ENCODE assay signal across 29 cellular contexts in the genomic region with DNA sequence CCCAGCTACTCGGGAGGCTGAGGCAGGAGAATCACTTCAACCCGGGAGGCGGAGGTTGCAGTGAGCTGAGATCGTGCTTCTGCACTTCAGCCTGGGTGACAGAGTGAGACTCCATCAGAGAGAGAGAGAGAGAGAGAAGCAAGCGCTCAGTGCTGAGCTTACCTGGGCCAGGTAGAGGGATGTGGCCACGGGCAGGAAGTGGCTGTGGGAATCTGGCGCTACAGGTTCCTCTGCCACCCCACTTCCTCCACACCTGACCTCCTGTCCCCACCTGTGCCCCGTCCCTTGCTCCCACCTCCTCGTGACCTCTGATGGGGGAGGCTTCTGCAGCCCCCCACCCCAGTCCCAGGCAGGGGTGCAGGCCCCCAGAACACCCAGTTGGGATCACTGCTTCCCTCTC. TPM values are rescaled to one million over a fixed set of nuclear protein-coding genes. Genes with fewer than 3 reads are reported as not detected.
DNase-seq lines count a peak whose midpoint lies in the region; ATAC-seq, FAIRE-seq and TF ChIP-seq lines count a peak whose summit lies in the region.
"Had no signal": no experiment of that assay in that cellular context is flagged by ENCODE, and none has a peak within 500 bp of the region (broad histone marks: within the 10 kb centered on the region; RNA-seq: fewer than 3 reads in every experiment).

No MANE protein-coding gene starts in this region.

- no peak for TF ChIP-seq CTCF in Panc1 (IDR thresholded peaks at IDR 0.05)
- no peak for TF ChIP-seq CTCF in left ventricle myocardium inferior (IDR thresholded peaks at IDR 0.05; ENCODE audit: borderline replicate concordance)

- intact Hi-C loops in Panc1 (cut with micrococcal nuclease; ENCODE audit: unreplicated experiment) (no loop called here), left ventricle myocardium inferior (cut with micrococcal nuclease) (no loop called here)

- POLR2A ChIA-PET in Panc1 (lab: Charles Lee), result interaction anchor here (0.5 kb wide), 3 partner anchors 11 to 599 kb away, joined by 3 to 8 read pairs (median 3); no protein-coding TSS in a partner anchor

- H3K4me3 ChIP-seq in Panc1 (ENCODE audit: low read depth in 2 of 2, low read length in 2 of 2) (no peak overlapping the region), small intestine (ENCODE audit: low read depth in 1 of 2, low read length in 2 of 2) (no peak overlapping the region), left ventricle myocardium inferior (no peak overlapping the region)
- H3K4me3 ChIP-seq: sigmoid colon had no signal

- in situ Hi-C loops in Panc1 (cut with HindIII; ENCODE audit: low pct_unique_long_range_greater_than_20kb, low sequenced_read_pairs), result no loop called here

- FAIRE-seq in small intestine (lab: Jason Lieb, UNC), result no peak
- FAIRE-seq: GM12891, kidney had no signal

- no TSS peak for BruUV-seq in Panc1 (replicated peaks; lab: Mats Ljungman, UMichigan)

- H3K9me3 ChIP-seq in Panc1 (ENCODE audit: control insufficient read depth, insufficient read depth, low read depth, low read length), result no peaks in the 10 kb centered on the region
- no peaks in the 10 kb centered on the region for H3K9me3 ChIP-seq in small intestine (ENCODE audit: control insufficient read depth, low read depth)
- H3K9me3 ChIP-seq in left ventricle myocardium inferior (replicated peaks), result no peaks in the 10 kb centered on the region
- H3K9me3 ChIP-seq: BE2C, sigmoid colon had no signal

- H3K4me1 ChIP-seq in Panc1 (ENCODE audit: control insufficient read depth, insufficient read depth, low read length) (peaks cover 12% of the 10 kb centered on the region), small intestine (ENCODE audit: control insufficient read depth in 2 of 2, insufficient read depth in 1 of 2, low read depth in 1 of 2, low read length in 1 of 2) (no peaks in the 10 kb centered on the region), left ventricle myocardium inferior (peaks cover 5% of the 10 kb centered on the region)

- DNase-seq in NCI-H1417 (lab: John Stamatoyannopoulos, UW) (peak in 2 of 3 experiments; percentile 9 to 34), NCI-H1417 treated with DMSO at 0.1 percent for 48 hours (lab: John Stamatoyannopoulos, UW) (no peak), Panc1 (ENCODE audit: low read depth, low spot score) (no peak), small intestine (peak; percentile 57), left ventricle myocardium inferior (no peak), putamen (ENCODE audit: low spot score) (no peak)
- DNase-seq: activated CD8-positive, alpha-beta memory T cell treated with anti-CD3 and anti-CD28 coated beads, Interleukin-2, amount 10 ng/mL, durations not matched to agents 7 days and 5 days; activated effector memory CD4-positive, alpha-beta T cell treated with Interleukin-2 at 50 U/mL for 16 hours; amygdala; BE2C; DMS 273 treated with DMSO at 0.1 percent for 48 hours; HFFc6; hippocampal formation; kidney; NCI-H1048; NCI-H2081 treated with DMSO at 0.1 percent for 48 hours; NCI-H774; sigmoid colon had no signal

- peak; percentile 4; the same call in 1 of the 2 replicates for ATAC-seq in Panc1
- ATAC-seq in esophagus mucosa, result peak; percentile 63
- no peak for ATAC-seq in HG03432 (IDR thresholded peaks at IDR 0.05; ENCODE audit: unreplicated experiment)
- ATAC-seq: activated CD8-positive, alpha-beta memory T cell treated with anti-CD3 and anti-CD28 coated beads, Interleukin-2, amount 10 ng/mL, durations not matched to agents 7 days and 5 days had no signal

- no peaks in the 10 kb centered on the region for H3K27me3 ChIP-seq in Panc1 (ENCODE audit: control insufficient read depth, insufficient read depth, low read length)
- peaks cover 0 to 27% of the 10 kb centered on the region in 2 donors for H3K27me3 ChIP-seq in small intestine (ENCODE audit: control insufficient read depth in 2 of 2, insufficient read depth in 2 of 2, low read length in 2 of 2)
- H3K27me3 ChIP-seq in left ventricle myocardium inferior (ENCODE audit: low read depth), result peaks cover 97% of the 10 kb centered on the region

- WGBS in small intestine, 3 donors, result 10 to 30% (median 11%) methylated on average over 9 of the region's 9 CpGs

- H3K36me3 ChIP-seq in Panc1 (ENCODE audit: control insufficient read depth, insufficient read depth, low read length), result no peaks in the 10 kb centered on the region
- no peaks in the 10 kb centered on the region for H3K36me3 ChIP-seq in small intestine (ENCODE audit: control insufficient read depth in 2 of 2, insufficient read depth in 2 of 2, low read length in 2 of 2)
- no peaks in the 10 kb centered on the region for H3K36me3 ChIP-seq in left ventricle myocardium inferior
- H3K36me3 ChIP-seq: BE2C, sigmoid colon had no signal

- H3K27ac ChIP-seq in Panc1 (ENCODE audit: low read length) (no peak overlapping the region), small intestine (ENCODE audit: low read depth in 1 of 2, low read length in 1 of 2) (no peak overlapping the region), left ventricle myocardium inferior (replicated peaks) (no peak overlapping the region)
- H3K27ac ChIP-seq: 22Rv1, KMS-11, sigmoid colon had no signal

- CTCF ChIA-PET in Panc1 (lab: Charles Lee), result interaction anchor here (0.5 to 1.0 kb wide), 4 partner anchors 74 to 1110 kb away, joined by 3 to 5 read pairs (median 4); a partner anchor contains a TSS

RNA-seq across cellular contexts. Expression of a gene that starts 1.0 kb away (rescaled TPM):
- total RNA-seq in Panc1 (2021; ENCODE audit: unreplicated experiment) (0.46 TPM), esophagus mucosa (298 TPM), left ventricle myocardium inferior (not detected)
- 0.85 TPM for polyA plus RNA-seq in Panc1 (2012; ENCODE audit: insufficient read length)
- polyA plus RNA-seq in small intestine, result under 1 TPM in 2 of 3 donors, not detected in 1; 0.13 to 0.45 TPM
- total RNA-seq: activated CD8-positive, alpha-beta memory T cell treated with anti-CD3 and anti-CD28 coated beads, Interleukin-2, amount 10 ng/mL, durations not matched to agents 7 days and 5 days; chondrocyte; fibroblast of villous mesenchyme; HFFc6; subcutaneous adipose tissue had no signal

RNA-seq across cellular contexts. Expression of a gene that starts 8.3 kb away (rescaled TPM):
- total RNA-seq in Panc1 (2021; ENCODE audit: unreplicated experiment) (0.33 TPM), esophagus mucosa (not detected), left ventricle myocardium inferior (not detected)
- polyA plus RNA-seq in Panc1 (2012; ENCODE audit: insufficient read length), result not detected
- 1 to 10 TPM in 1 of 3 donors, not detected in 2; 2.7 TPM for polyA plus RNA-seq in small intestine
- total RNA-seq: activated CD8-positive, alpha-beta memory T cell treated with anti-CD3 and anti-CD28 coated beads, Interleukin-2, amount 10 ng/mL, durations not matched to agents 7 days and 5 days; chondrocyte; endodermal cell; fibroblast of villous mesenchyme; HFFc6; kidney; omental fat pad; sigmoid colon; SK-MEL-5; subcutaneous adipose tissue had no signal
- polyA plus RNA-seq: sigmoid colon had no signal

RNA-seq across cellular contexts. Expression of a gene that starts 49.1 kb away (rescaled TPM):
- not detected for total RNA-seq in Panc1 (2021; ENCODE audit: unreplicated experiment)
- polyA plus RNA-seq in Panc1 (2012; ENCODE audit: insufficient read length), result not detected
- total RNA-seq in esophagus mucosa, result not detected
- polyA plus RNA-seq in small intestine, result not detected
- total RNA-seq in left ventricle myocardium inferior, result not detected
- total RNA-seq: chondrocyte, endodermal cell, fibroblast of villous mesenchyme, HFFc6, kidney, omental fat pad, sigmoid colon, SK-MEL-5, subcutaneous adipose tissue had no signal

RNA-seq across cellular contexts. Expression of a gene that starts 52.9 kb away (rescaled TPM):
- total RNA-seq in Panc1 (2021; ENCODE audit: unreplicated experiment), result not detected
- polyA plus RNA-seq in Panc1 (2012; ENCODE audit: insufficient read length), result not detected
- total RNA-seq in esophagus mucosa, result not detected
- polyA plus RNA-seq in small intestine, result not detected
- total RNA-seq in left ventricle myocardium inferior, result not detected
- total RNA-seq: activated CD8-positive, alpha-beta memory T cell treated with anti-CD3 and anti-CD28 coated beads, Interleukin-2, amount 10 ng/mL, durations not matched to agents 7 days and 5 days; chondrocyte; endodermal cell; fibroblast of villous mesenchyme; HFFc6; kidney; omental fat pad; sigmoid colon; SK-MEL-5; subcutaneous adipose tissue had no signal
- polyA plus RNA-seq: sigmoid colon had no signal

Comparison
In these comparisons a context has a peak if more than half of its experiments do, and no peak if none do; other contexts are left out.
1. DNase-seq: peak in NCI-H1417 (2 of 3) and small intestine (single experiment); none in NCI-H1417 treated with DMSO at 0.1 percent for 48 hours (single experiment), Panc1 (single experiment), left ventricle myocardium inferior (single experiment) and putamen (single experiment).
2. RNA of a gene that starts 1.0 kb away (total RNA-seq): 298 TPM in esophagus mucosa (single experiment); 0.46 TPM in Panc1 (single experiment) and not detected in left ventricle myocardium inferior (single experiment); every median in the first group is over 100 times any median in the second.